In genomic region chr5:124941051-124942049, GRCh38 we compare ENCODE assay signal across 17 cellular contexts.
"Had no signal": no experiment of that assay in that cellular context is flagged by ENCODE, and none has a peak within 500 bp of the region (broad histone marks: within the 10 kb centered on the region; RNA-seq: fewer than 3 reads in every experiment).

No MANE protein-coding gene starts in this region.

- DNase-seq: activated CD4-positive, alpha-beta T cell treated with anti-CD3 and anti-CD28 coated beads, Interleukin-2, amount 10 ng/mL, durations not matched to agents 7 days and 5 days; activated CD8-positive, alpha-beta memory T cell treated with anti-CD3 and anti-CD28 coated beads, Interleukin-2, amount 50 U/mL, for 4 hours; activated naive CD4-positive, alpha-beta T cell treated with anti-CD3 and anti-CD28 coated beads for 36 hours; activated T-cell treated with anti-CD3 and anti-CD28 coated beads, Interleukin-2, amount 50 U/mL, for 4 hours; central memory CD4-positive, alpha-beta T cell; dorsolateral prefrontal cortex; head of caudate nucleus; lower lobe of right lung; spleen; stimulated activated CD4-positive, alpha-beta T cell treated with anti-CD3 and anti-CD28 coated beads, Interleukin-4, amount 100 ng/mL, for 4 hours; stimulated activated naive B cell treated with anti-CD40 and anti-IgM and Interleukin-4, amounts not matched to agents 10 μg/mL and 1 μg/mL and 100 μg/mL, for 72 hours had no signal

- H3K36me3 ChIP-seq: brain microvascular endothelial cell, lower lobe of right lung, spleen, thoracic aorta had no signal

- H3K9me3 ChIP-seq: lower lobe of right lung, thoracic aorta had no signal

- H3K4me3 ChIP-seq: dorsolateral prefrontal cortex, lower lobe of right lung, spleen, thoracic aorta had no signal

- H3K27ac Mint-ChIP-seq: activated CD4-positive, alpha-beta T cell treated with anti-CD3 and anti-CD28 coated beads, Interleukin-2, amount 10 ng/mL, durations not matched to agents 7 days and 5 days; activated naive CD4-positive, alpha-beta T cell treated with anti-CD3 and anti-CD28 coated beads for 36 hours; stimulated activated naive B cell treated with anti-CD40 and anti-IgM and Interleukin-4, amounts not matched to agents 10 μg/mL and 1 μg/mL and 100 μg/mL, for 72 hours had no signal

- H3K27ac ChIP-seq: brain microvascular endothelial cell, dorsolateral prefrontal cortex, lower lobe of right lung, parathyroid adenoma, spleen, thoracic aorta had no signal

- H3K27me3 Mint-ChIP-seq: activated CD4-positive, alpha-beta T cell treated with anti-CD3 and anti-CD28 coated beads, Interleukin-2, amount 10 ng/mL, durations not matched to agents 7 days and 5 days; natural killer cell treated with Interleukin-12 subunit alpha and Interleukin-12 subunit beta and Interleukin-15 and Interleukin-18, amount 100 ng/mL, for 72 hours; stimulated activated naive B cell treated with anti-CD40 and anti-IgM and Interleukin-4, amounts not matched to agents 10 μg/mL and 1 μg/mL and 100 μg/mL, for 72 hours had no signal

- H3K9me3 Mint-ChIP-seq: activated CD4-positive, alpha-beta T cell treated with anti-CD3 and anti-CD28 coated beads, Interleukin-2, amount 10 ng/mL, durations not matched to agents 7 days and 5 days had no signal

- ATAC-seq: activated CD4-positive, CD25-positive, alpha-beta regulatory T cell treated with anti-CD3 and anti-CD28 coated beads, Interleukin-2, amount 50 U/mL, for 24 hours; activated T-cell treated with anti-CD3 and anti-CD28 coated beads, Interleukin-2, amount 50 U/mL, for 4 hours; lower lobe of right lung; natural killer cell treated with Interleukin-12 subunit alpha and Interleukin-12 subunit beta and Interleukin-15 and Interleukin-18, amount 100 ng/mL, for 72 hours; sciatic nerve; stimulated activated naive B cell treated with anti-CD40 and anti-IgM and Interleukin-4, amounts not matched to agents 10 μg/mL and 1 μg/mL and 100 μg/mL, for 72 hours had no signal

- H3K4me3 Mint-ChIP-seq: activated CD4-positive, alpha-beta T cell treated with anti-CD3 and anti-CD28 coated beads, Interleukin-2, amount 10 ng/mL, durations not matched to agents 7 days and 5 days; activated naive CD4-positive, alpha-beta T cell treated with anti-CD3 and anti-CD28 coated beads for 36 hours; activated T-cell treated with anti-CD3 and anti-CD28 coated beads, Interleukin-2, amount 50 U/mL, for 4 hours; natural killer cell treated with Interleukin-12 subunit alpha and Interleukin-12 subunit beta and Interleukin-15 and Interleukin-18, amount 100 ng/mL, for 72 hours; stimulated activated naive B cell treated with anti-CD40 and anti-IgM and Interleukin-4, amounts not matched to agents 10 μg/mL and 1 μg/mL and 100 μg/mL, for 72 hours had no signal

- H3K4me1 ChIP-seq: lower lobe of right lung, parathyroid adenoma had no signal

- H3K27me3 ChIP-seq: brain microvascular endothelial cell, dorsolateral prefrontal cortex, spleen had no signal
